In the genomic region with DNA sequence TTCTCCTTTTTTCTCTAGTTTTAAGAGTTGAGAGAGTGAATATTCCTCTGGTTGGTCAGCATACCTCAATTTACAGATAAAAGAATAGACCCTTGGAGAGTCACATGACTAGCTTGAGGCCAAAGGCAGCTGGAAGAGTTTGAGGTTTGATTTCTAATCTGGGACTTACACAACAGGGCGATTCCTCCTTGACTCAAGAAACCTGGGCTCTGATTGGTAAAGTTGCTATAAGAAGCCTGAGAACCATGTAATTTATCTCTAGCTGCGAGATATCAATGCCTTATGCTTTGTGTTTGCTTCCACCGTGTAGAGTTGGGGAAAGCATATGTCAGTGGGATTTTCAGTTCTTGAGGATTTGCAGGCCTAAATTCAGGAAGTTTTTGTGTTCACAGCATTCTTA, we compare ENCODE assay signal across 12 cellular contexts.
DNase-seq lines count a peak whose midpoint lies in the region; ATAC-seq and TF ChIP-seq lines count a peak whose summit lies in the region.
"Had no signal": no experiment of that assay in that cellular context is flagged by ENCODE, and none has a peak within 500 bp of the region (broad histone marks: within the 10 kb centered on the region; RNA-seq: fewer than 3 reads in every experiment).

No MANE protein-coding gene starts in this region.

- peaks cover 53% of the 10 kb centered on the region for H3K36me3 Mint-ChIP-seq in dendritic cell treated with granulocyte-macrophage colony-stimulating factor and Interleukin-4, amounts not matched to agents 40 ng/mL and 50 ng/mL, for 4 days (ENCODE audit: low read depth)

- H3K36me3 ChIP-seq in left ventricle myocardium inferior (peaks cover 27% of the 10 kb centered on the region), mucosa of rectum (ENCODE audit: control insufficient read depth in 2 of 2, insufficient read depth in 2 of 2, low read length in 2 of 2) (peaks cover 10 to 13% of the 10 kb centered on the region in 2 donors), uterus (no peaks in the 10 kb centered on the region), testis (ENCODE audit: low read depth, missing control alignments) (no peaks in the 10 kb centered on the region)

- H3K9ac ChIP-seq in mucosa of rectum (ENCODE audit: low read depth in 1 of 2, low read length in 2 of 2): peak overlapping the region; percentile 2 to 57

- H3K9me3 ChIP-seq in left ventricle myocardium inferior (replicated peaks) (no peaks in the 10 kb centered on the region), mucosa of rectum (ENCODE audit: control insufficient read depth in 2 of 2, low read length in 2 of 2) (no peaks in the 10 kb centered on the region), uterus (no peaks in the 10 kb centered on the region), testis (no peaks in the 10 kb centered on the region)
- H3K9me3 ChIP-seq: pancreas had no signal

- intact Hi-C loops in left ventricle myocardium inferior (cut with micrococcal nuclease): loop anchor here (10.0 kb wide), 1 partner anchor 94 kb away; no protein-coding TSS in a partner anchor
- intact Hi-C loops in Right ventricle myocardium superior (cut with DNase I): no loop called here
- intact Hi-C loops in dendritic cell treated with granulocyte-macrophage colony-stimulating factor and Interleukin-4, amounts not matched to agents 40 ng/mL and 50 ng/mL, for 4 days (cut with micrococcal nuclease): no loop called here
- intact Hi-C loops in uterus (cut with DNase I; ENCODE audit: low total_unique reads): no loop called here
- intact Hi-C loops in testis (cut with DNase I; ENCODE audit: low total_unique reads): no loop called here

- peak overlapping the region; percentile 93 for H3K27ac ChIP-seq in left ventricle myocardium inferior (replicated peaks)
- H3K27ac ChIP-seq in mucosa of rectum (ENCODE audit: low read depth in 2 of 2, low read length in 2 of 2): peak overlapping the region; percentile 69 to 90
- peak overlapping the region; percentile 66 to 69 for H3K27ac ChIP-seq in uterus
- H3K27ac ChIP-seq in testis: no peak overlapping the region

- H3K4me3 Mint-ChIP-seq in dendritic cell treated with granulocyte-macrophage colony-stimulating factor and Interleukin-4, amounts not matched to agents 40 ng/mL and 50 ng/mL, for 4 days: no peak overlapping the region
- H3K4me3 Mint-ChIP-seq: B cell had no signal

- WGBS in testis, 2 donors: 61 to 62% methylated on average over 3 of the region's 3 CpGs

- H3K4me3 ChIP-seq in left ventricle myocardium inferior (peak overlapping the region; percentile 1), mucosa of rectum (ENCODE audit: low read length in 2 of 2) (no peak overlapping the region), uterus (no peak overlapping the region), testis (no peak overlapping the region)

- no peaks in the 10 kb centered on the region for H3K27me3 Mint-ChIP-seq in dendritic cell treated with granulocyte-macrophage colony-stimulating factor and Interleukin-4, amounts not matched to agents 40 ng/mL and 50 ng/mL, for 4 days
- H3K27me3 Mint-ChIP-seq: B cell had no signal

- DNase-seq in left ventricle myocardium inferior (no peak), Right ventricle myocardium superior (no peak), uterus (no peak), NCI-H1694 treated with DMSO at 0.1 percent for 48 hours (lab: John Stamatoyannopoulos, UW) (no peak), testis (no peak)
- DNase-seq: activated naive CD4-positive, alpha-beta T cell treated with anti-CD3 and anti-CD28 coated beads, Interleukin-2, amount 50 U/mL, for 16 hours; KBM-7; pancreas had no signal

- TF ChIP-seq CTCF in left ventricle myocardium inferior (IDR thresholded peaks at IDR 0.05; ENCODE audit: borderline replicate concordance): no peak
- no peak for TF ChIP-seq CTCF in uterus (IDR thresholded peaks at IDR 0.05)
- TF ChIP-seq CTCF in testis (IDR thresholded peaks at IDR 0.05): no peak

- no peak for ATAC-seq in Right ventricle myocardium superior (ENCODE audit: poor library complexity)
- no peak for ATAC-seq in GM21528 (IDR thresholded peaks at IDR 0.05; ENCODE audit: low FRiP score, unreplicated experiment)

- H3K27ac Mint-ChIP-seq in dendritic cell treated with granulocyte-macrophage colony-stimulating factor and Interleukin-4, amounts not matched to agents 40 ng/mL and 50 ng/mL, for 4 days: peak overlapping the region; percentile 59
- H3K27ac Mint-ChIP-seq: B cell had no signal

- H3K27me3 ChIP-seq in left ventricle myocardium inferior (ENCODE audit: low read depth) (no peaks in the 10 kb centered on the region), mucosa of rectum (ENCODE audit: control insufficient read depth in 2 of 2, insufficient read depth in 2 of 2, low read length in 2 of 2) (no peaks in the 10 kb centered on the region), uterus (no peaks in the 10 kb centered on the region), testis (no peaks in the 10 kb centered on the region)
- H3K27me3 ChIP-seq: pancreas had no signal

- no peaks in the 10 kb centered on the region for H3K9me3 Mint-ChIP-seq in dendritic cell treated with granulocyte-macrophage colony-stimulating factor and Interleukin-4, amounts not matched to agents 40 ng/mL and 50 ng/mL, for 4 days

- H3K4me1 Mint-ChIP-seq in dendritic cell treated with granulocyte-macrophage colony-stimulating factor and Interleukin-4, amounts not matched to agents 40 ng/mL and 50 ng/mL, for 4 days (ENCODE audit: low read depth): peaks cover 42% of the 10 kb centered on the region

- TF ChIP-seq POLR2A in uterus (IDR thresholded peaks at IDR 0.05): no peak
- TF ChIP-seq POLR2A in testis (IDR thresholded peaks at IDR 0.05): no peak

- H3K4me1 ChIP-seq in left ventricle myocardium inferior (peaks cover 98% of the 10 kb centered on the region), mucosa of rectum (ENCODE audit: control insufficient read depth in 2 of 2, insufficient read depth in 2 of 2, low read length in 2 of 2) (peaks cover 33 to 37% of the 10 kb centered on the region in 2 donors), uterus (peaks cover 6 to 10% of the 10 kb centered on the region in 2 donors), testis (no peaks in the 10 kb centered on the region)

Comparison
In these comparisons a context has a peak if more than half of its experiments do, and no peak if none do; other contexts are left out.
1. H3K27ac ChIP-seq: peak in left ventricle myocardium inferior (single experiment), mucosa of rectum (2 of 2) and uterus (2 of 2); none in testis (0 of 2).